ENCODE assay signal across 8 cellular contexts in genomic region chr19:16585808-16586476, GRCh38. TPM values are rescaled to one million over a fixed set of nuclear protein-coding genes. Genes with fewer than 3 reads are reported as not detected.
DNase-seq lines count a peak whose midpoint lies in the region; ATAC-seq and TF ChIP-seq lines count a peak whose summit lies in the region.

No MANE protein-coding gene starts in this region.

- no peaks in the 10 kb centered on the region for H3K9me3 Mint-ChIP-seq in activated CD4-positive, alpha-beta memory T cell treated with anti-CD3 and anti-CD28 coated beads for 36 hours

- H3K4me3 Mint-ChIP-seq in activated CD4-positive, alpha-beta memory T cell treated with anti-CD3 and anti-CD28 coated beads for 36 hours = peak overlapping the region; percentile 83

- H3K4me1 ChIP-seq in lung (ENCODE audit: control insufficient read depth in 2 of 2, insufficient read depth in 2 of 2, low read length in 2 of 2) = peaks cover 32 to 65% of the 10 kb centered on the region in 2 donors

- peaks cover 92% of the 10 kb centered on the region for H3K4me1 Mint-ChIP-seq in activated CD4-positive, alpha-beta memory T cell treated with anti-CD3 and anti-CD28 coated beads for 36 hours (ENCODE audit: low read depth)

- peaks cover 0 to 2% of the 10 kb centered on the region in 2 donors for H3K36me3 ChIP-seq in lung (ENCODE audit: control insufficient read depth in 2 of 2, insufficient read depth in 2 of 2, low read length in 2 of 2)

- WGBS in lung, 2 donors = 79 to 82% methylated on average over 11 of the region's 11 CpGs

- ATAC-seq in HG03135 (IDR thresholded peaks at IDR 0.05; ENCODE audit: unreplicated experiment) (peak; percentile 43), lung (ENCODE audit: insufficient read depth, low FRiP score) (peak; percentile 11), GM21367 (IDR thresholded peaks at IDR 0.05; ENCODE audit: unreplicated experiment) (no peak)

- no peaks in the 10 kb centered on the region for H3K9me3 ChIP-seq in lung (ENCODE audit: control insufficient read depth in 2 of 2, insufficient read depth in 1 of 2, low read length in 1 of 2)

- POLR2A ChIA-PET in activated CD4-positive, alpha-beta memory T cell treated with anti-CD3 and anti-CD28 coated beads for 36 hours (lab: Charles Lee) = interaction anchor here (0.8 to 4.9 kb wide), 5 partner anchors 13 to 85 kb away, joined by 3 to 47 read pairs (median 6); partner anchors contain the start of genes MED26 and SLC35E1

- intact Hi-C loops in activated CD4-positive, alpha-beta memory T cell treated with anti-CD3 and anti-CD28 coated beads for 36 hours (cut with micrococcal nuclease) = loop anchor here (5.0 to 10.0 kb wide), 2 partner anchors 89 to 751 kb away; partner anchors contain the start of genes C19orf44 and CALR3

- CTCF ChIA-PET in activated CD4-positive, alpha-beta memory T cell treated with anti-CD3 and anti-CD28 coated beads for 36 hours (lab: Charles Lee) = interaction anchor here (1.4 to 2.5 kb wide), 2 partner anchors 13 to 22 kb away, joined by 3 to 9 read pairs; no protein-coding TSS in a partner anchor

- H3K27ac Mint-ChIP-seq in activated CD4-positive, alpha-beta memory T cell treated with anti-CD3 and anti-CD28 coated beads for 36 hours = peak overlapping the region; percentile 96

- H3K4me3 ChIP-seq in lung = no peak overlapping the region

- H3K36me3 Mint-ChIP-seq in activated CD4-positive, alpha-beta memory T cell treated with anti-CD3 and anti-CD28 coated beads for 36 hours = no peaks in the 10 kb centered on the region

- H3K27me3 Mint-ChIP-seq in activated CD4-positive, alpha-beta memory T cell treated with anti-CD3 and anti-CD28 coated beads for 36 hours = no peaks in the 10 kb centered on the region

- peak; percentile 53 for DNase-seq in activated naive CD4-positive, alpha-beta T cell treated with Interleukin-2 at 50 U/mL for 16 hours
- DNase-seq in activated naive CD4-positive, alpha-beta T cell treated with anti-CD3 and anti-CD28 coated beads, Interleukin-2, amount 50 U/mL, for 16 hours = no peak
- DNase-seq in activated CD4-positive, alpha-beta memory T cell treated with anti-CD3 and anti-CD28 coated beads for 36 hours = peak; percentile 73
- DNase-seq in lung (ENCODE audit: low spot score) (no peak), G401 (ENCODE audit: low spot score) (no peak), NK-92 (lab: John Stamatoyannopoulos, UW; ENCODE audit: unreplicated experiment) (no peak)

- H3K27ac ChIP-seq in lung (ENCODE audit: low read depth in 1 of 2, low read length in 1 of 2) = peak overlapping the region in 1 of 2 donors; percentile 27

- in situ Hi-C loops in G401 (cut with HindIII; ENCODE audit: low sequenced_read_pairs) = no loop called here

- TF ChIP-seq CTCF in lung (IDR thresholded peaks at IDR 0.05; ENCODE audit: control extremely low read depth, extremely low read depth) = no peak

- H3K27me3 ChIP-seq in lung (ENCODE audit: control insufficient read depth, insufficient read depth) = no peaks in the 10 kb centered on the region

RNA-seq across cellular contexts. Expression of gene SLC35E1, which starts 13.7 kb away (rescaled TPM):
- 10 to 100 TPM; 42.0 to 46.0 TPM for total RNA-seq in activated CD4-positive, alpha-beta memory T cell treated with anti-CD3 and anti-CD28 coated beads for 36 hours
- 10 to 100 TPM; 30.3 to 58.1 TPM for total RNA-seq in lung
- 10 to 100 TPM; 24.9 to 36.4 TPM for polyA plus RNA-seq in lung
- total RNA-seq in G401 (2014; rRNA removed; shearing (Covaris generic)) = 25.0 and 25.7 TPM in 2 replicates

RNA-seq across cellular contexts. Expression of gene MED26, which starts 42.1 kb away (rescaled TPM):
- total RNA-seq in activated CD4-positive, alpha-beta memory T cell treated with anti-CD3 and anti-CD28 coated beads for 36 hours = 10 to 100 TPM; 12.0 to 14.5 TPM
- 10 to 100 TPM in 1 of 2 donors, 1 to 10 TPM in 1; 8.9 to 18.2 TPM for total RNA-seq in lung
- 1 to 10 TPM; 7.0 to 7.4 TPM for polyA plus RNA-seq in lung
- total RNA-seq in G401 (2014; rRNA removed; shearing (Covaris generic)) = 10.7 and 13.6 TPM in 2 replicates

RNA-seq across cellular contexts. Expression of gene CHERP, which starts 43.7 kb away (rescaled TPM):
- 10 to 100 TPM; 50.8 TPM for total RNA-seq in activated CD4-positive, alpha-beta memory T cell treated with anti-CD3 and anti-CD28 coated beads for 36 hours
- 10 to 100 TPM; 26.5 to 30.9 TPM for total RNA-seq in lung
- polyA plus RNA-seq in lung = 10 to 100 TPM; 19.5 to 20.2 TPM
- total RNA-seq in G401 (2014; rRNA removed; shearing (Covaris generic)) = 3.3 and 4.6 TPM in 2 replicates

Comparison
In these comparisons a context has a peak if more than half of its experiments do, and no peak if none do; other contexts are left out.
1. DNase-seq: peak in activated naive CD4-positive, alpha-beta T cell treated with Interleukin-2 at 50 U/mL for 16 hours (single experiment) and activated CD4-positive, alpha-beta memory T cell treated with anti-CD3 and anti-CD28 coated beads for 36 hours (single experiment); none in activated naive CD4-positive, alpha-beta T cell treated with anti-CD3 and anti-CD28 coated beads, Interleukin-2, amount 50 U/mL, for 16 hours (single experiment), lung (single experiment), G401 (single experiment) and NK-92 (single experiment).